Comparison of ENCODE assay signal across 16 cellular contexts in genomic region chr13:52786747-52787146, GRCh38. TPM values are rescaled to one million over a fixed set of nuclear protein-coding genes. Genes with fewer than 3 reads are reported as not detected.
DNase-seq lines count a peak whose midpoint lies in the region; ATAC-seq lines count a peak whose summit lies in the region.
"Had no signal": no experiment of that assay in that cellular context is flagged by ENCODE, and none has a peak within 500 bp of the region (broad histone marks: within the 10 kb centered on the region; RNA-seq: fewer than 3 reads in every experiment).

No MANE protein-coding gene starts in this region.

- H3K23ac ChIP-seq in trophoblast cell (ENCODE audit: low read length) = no peak overlapping the region

- no peak overlapping the region for H4K91ac ChIP-seq in trophoblast cell (ENCODE audit: low read depth, low read length)

- no CpG with 5 or more reads among the region's 3 CpGs for whole genome bisulfite sequencing in trophoblast cell (ENCODE audit: extremely low coverage, insufficient coverage, insufficient read length)

- H2BK120ac ChIP-seq in trophoblast cell (ENCODE audit: insufficient read depth, low read length, poor library complexity) = no peak overlapping the region

- H3K36me3 ChIP-seq in trophoblast cell (ENCODE audit: control insufficient read depth in 1 of 2, insufficient read depth in 2 of 2, low read length in 2 of 2) = no peaks in the 10 kb centered on the region
- H3K36me3 ChIP-seq: BLaER1, spleen had no signal

- no peak overlapping the region for H4K8ac ChIP-seq in trophoblast cell (ENCODE audit: low read depth, low read length)

- DNase-seq in HT1080 (ENCODE audit: low read depth) = peak; percentile 96
- DNase-seq in NCI-H748 treated with DMSO at 0.1 percent for 48 hours (lab: John Stamatoyannopoulos, UW) = peak; percentile 76
- peak; percentile 69 to 71 for DNase-seq in hippocampal formation (lab: John Stamatoyannopoulos, UW)
- DNase-seq in sciatic nerve (ENCODE audit: low spot score) = no peak
- DNase-seq in trophoblast cell = no peak
- no peak for DNase-seq in AG08396 (ENCODE audit: low spot score)
- no peak for DNase-seq in cardiac septum (ENCODE audit: low spot score)
- DNase-seq: EL, GM23248, NCI-H1930, spleen, T-cell had no signal

- H3K4me3 ChIP-seq in trophoblast cell (ENCODE audit: low read depth, low read length) = no peak overlapping the region
- H3K4me3 ChIP-seq: BLaER1, GM23248, spleen had no signal

- no peak overlapping the region for H4K12ac ChIP-seq in trophoblast cell (ENCODE audit: low read depth, low read length)

- no peak overlapping the region for H3K27ac ChIP-seq in trophoblast cell (ENCODE audit: low read depth, low read length)
- H3K27ac ChIP-seq: BLaER1, GM23248, parathyroid adenoma, spleen had no signal

- H3K4me1 ChIP-seq in trophoblast cell (ENCODE audit: control insufficient read depth in 1 of 2, insufficient read depth in 2 of 2, low read length in 2 of 2) = peaks cover 6% of the 10 kb centered on the region in 2 experiments
- H3K4me1 ChIP-seq: parathyroid adenoma, spleen had no signal

- H3K14ac ChIP-seq in trophoblast cell (ENCODE audit: low read length) = no peak overlapping the region

- H3K18ac ChIP-seq in trophoblast cell (ENCODE audit: low read length) = no peak overlapping the region

- no peak overlapping the region for H2BK5ac ChIP-seq in trophoblast cell (ENCODE audit: low read depth, low read length, poor library complexity)

- H3K79me1 ChIP-seq in trophoblast cell (ENCODE audit: low read length) = peaks cover 5% of the 10 kb centered on the region

- no peak overlapping the region for H2AK5ac ChIP-seq in trophoblast cell (ENCODE audit: low read length)

- H3K4me2 ChIP-seq in trophoblast cell (ENCODE audit: low read length) = no peak overlapping the region

- H2AFZ ChIP-seq in trophoblast cell (ENCODE audit: insufficient read depth, low read length, poor library complexity) = no peak overlapping the region
- H2AFZ ChIP-seq: GM23248, parathyroid adenoma had no signal

- peaks cover 2% of the 10 kb centered on the region for H3K9me3 ChIP-seq in trophoblast cell (ENCODE audit: insufficient read depth, low read depth, low read length)
- H3K9me3 ChIP-seq: BLaER1, spleen had no signal

- no peaks in the 10 kb centered on the region for H3K27me3 ChIP-seq in trophoblast cell (ENCODE audit: insufficient read depth, low read length)
- H3K27me3 ChIP-seq: BLaER1 had no signal

- peak; percentile 61 for ATAC-seq in sciatic nerve
- ATAC-seq: T-cell had no signal

- H3K79me2 ChIP-seq in trophoblast cell (ENCODE audit: control insufficient read depth, insufficient read depth, low read length, poor library complexity) = no peaks in the 10 kb centered on the region
- H3K79me2 ChIP-seq: parathyroid adenoma had no signal

- intact Hi-C loops in sciatic nerve (cut with DNase I) = no loop called here
- intact Hi-C loops in cardiac septum (cut with DNase I) = no loop called here

- no peak overlapping the region for H3K9ac ChIP-seq in trophoblast cell (ENCODE audit: low read length)
- H3K9ac ChIP-seq: BLaER1, GM23248, parathyroid adenoma had no signal

- H3K4ac ChIP-seq in trophoblast cell (ENCODE audit: low read depth, low read length) = no peak overlapping the region

- H2BK12ac ChIP-seq in trophoblast cell (ENCODE audit: low read length) = no peak overlapping the region

RNA-seq across cellular contexts. Expression of gene CNMD, which starts 47.1 kb away (rescaled TPM):
- not detected in 2 replicates for total RNA-seq in HT1080 (2014; rRNA removed; shearing (Covaris generic))
- not detected in 2 replicates for polyA plus RNA-seq in HT1080 (2015; cell fraction: cytosol; rRNA removed)
- not detected in 2 replicates for polyA plus RNA-seq in HT1080 (2015; cell fraction: nucleus; rRNA removed)
- total RNA-seq in sciatic nerve (0.27 TPM), cardiac septum (not detected)
- 12.9 and 14.0 TPM in 2 replicates for polyA plus RNA-seq in trophoblast cell (2013)
- total RNA-seq: activated T-helper 2 cell treated with anti-CD3 and anti-CD28 coated beads, Interferon-gamma antibody, Interleukin-2, Interleukin-4, amounts not matched to agents 10 μg/mL and 5 μg/mL and 100 μg/mL, durations not matched to agents 14 hours and 24 hours and 36 hours; GM23248; spleen; T-cell had no signal
- polyA plus RNA-seq: GM23248, keratinocyte had no signal

Comparison
In these comparisons a context has a peak if more than half of its experiments do, and no peak if none do; other contexts are left out.
1. DNase-seq: peak in HT1080 (single experiment), NCI-H748 treated with DMSO at 0.1 percent for 48 hours (single experiment) and hippocampal formation (2 of 2); none in sciatic nerve (single experiment), trophoblast cell (0 of 2), AG08396 (single experiment) and cardiac septum (single experiment).